ENCODE assay signal across 8 cellular contexts in genomic region chr13:52569904-52570602, GRCh38.
DNase-seq lines count a peak whose midpoint lies in the region; ATAC-seq, FAIRE-seq and TF ChIP-seq lines count a peak whose summit lies in the region.
"Not testable (repeated sequence)": the region's sequence is repeated elsewhere in the genome, so short reads cannot be mapped to it uniquely, and the experiment has no call there.

No MANE protein-coding gene starts in this region.

- H3K27me3 ChIP-seq in K562 (ENCODE audit: control insufficient read depth in 2 of 2, insufficient read depth in 2 of 2, low read length in 2 of 2), result not testable (repeated sequence)

- POLR2A ChIA-PET in K562 (lab: Yijun Ruan, JAX), result not testable (repeated sequence)

- peak; percentile 62 for ATAC-seq in GM18858 (IDR thresholded peaks at IDR 0.05; ENCODE audit: unreplicated experiment)
- peak; percentile 76 for ATAC-seq in HG02885 (IDR thresholded peaks at IDR 0.05; ENCODE audit: poor library complexity, unreplicated experiment)
- peak; percentile 92 for ATAC-seq in K562
- peak; percentile 92 to 94 for ATAC-seq in left cardiac atrium

- not testable (repeated sequence) for H3K79me2 ChIP-seq in K562 (ENCODE audit: control insufficient read depth, insufficient read depth, low read length)

- intact Hi-C loops in K562 (cut with micrococcal nuclease); left cardiac atrium (cut with DNase I); posterior cingulate gyrus (cut with DNase I): not testable (repeated sequence)

- BruUV-seq in K562 (replicated peaks; lab: Mats Ljungman, UMichigan), result not testable (repeated sequence)

- H3K36me3 ChIP-seq in K562 (ENCODE audit: control insufficient read depth, insufficient read depth, low read length), result not testable (repeated sequence)

- not testable (repeated sequence) for H3K9ac ChIP-seq in K562 (ENCODE audit: insufficient read depth in 1 of 2, low read depth in 2 of 2, low read length in 2 of 2)

- not testable (repeated sequence) for TF ChIP-seq RAD21 in K562 (CRISPR knock-in tag; conservative IDR thresholded peaks at IDR 0.05 in 1 of 2, IDR thresholded peaks at IDR 0.05 in 1 of 2)

- DNase-seq in AG09309 (ENCODE audit: low read depth), result peak; percentile 11
- DNase-seq in NCI-H1105 treated with DMSO at 0.1 percent for 48 hours (lab: John Stamatoyannopoulos, UW), result peak; percentile 53
- peak; percentile 26 for DNase-seq in SK-MEL-5 (ENCODE audit: low read depth, low spot score)
- DNase-seq in K562 (ENCODE audit: extremely low read depth in 1 of 4, low spot score in 3 of 4), result peak in 1 of 4 experiments; percentile 1
- not testable (repeated sequence) for DNase-seq in left cardiac atrium
- DNase-seq in posterior cingulate gyrus, result peak in 9 of 10 donors; percentile 19 to 79 (median 50)

- not testable (repeated sequence) for H2AFZ ChIP-seq in K562 (ENCODE audit: low read depth, low read length)

- H3K27ac ChIP-seq in K562 (ENCODE audit: extremely low read depth, low read depth, low read length), result not testable (repeated sequence)

- H3K9me1 ChIP-seq in K562 (ENCODE audit: control insufficient read depth, insufficient read depth, low read length), result not testable (repeated sequence)

- not testable (repeated sequence) for TF ChIP-seq POLR2A in K562 (conservative IDR thresholded peaks at IDR 0.05)

- WGBS in K562 (ENCODE audit: insufficient coverage, low coverage, missing lambda C conversion rate), result no CpG with 5 or more reads among the region's 9 CpGs

- TF ChIP-seq CTCF in AG09309 (IDR thresholded peaks at IDR 0.05; ENCODE audit: control insufficient read depth, insufficient read depth, low read depth, low read length, missing control alignments), result peak; percentile 37
- not testable (repeated sequence) for TF ChIP-seq CTCF in K562 (IDR thresholded peaks at IDR 0.05 in 2 of 3, conservative IDR thresholded peaks at IDR 0.05 in 1 of 3; ENCODE audit: insufficient read depth in 2 of 3, low read depth in 1 of 3, low read length in 3 of 3)

- CTCF ChIA-PET in K562 (lab: Yijun Ruan, JAX; ENCODE audit: low intra/inter-chr PET ratio), result not testable (repeated sequence)

- not testable (repeated sequence) for H3K4me1 ChIP-seq in K562 (replicated peaks in 1 of 2; ENCODE audit: control insufficient read depth in 2 of 2, insufficient read depth in 2 of 2, low read length in 2 of 2)

- not testable (repeated sequence) for H3K9me3 ChIP-seq in K562 (replicated peaks; ENCODE audit: control insufficient read depth, insufficient read depth, low read depth, low read length)

- not testable (repeated sequence) for H3K4me3 ChIP-seq in AG09309 (ENCODE audit: control insufficient read depth, low read depth, low read length); K562

- H4K20me1 ChIP-seq in K562 (replicated peaks; ENCODE audit: control insufficient read depth, insufficient read depth, low read length), result not testable (repeated sequence)

- not testable (repeated sequence) for TF ChIP-seq EP300 in K562 (IDR thresholded peaks at IDR 0.05; ENCODE audit: low read length)

- H3K4me2 ChIP-seq in K562 (ENCODE audit: insufficient read depth, low read length), result not testable (repeated sequence)

- FAIRE-seq in K562 (lab: Jason Lieb, UNC), result peak; percentile 90

- in situ Hi-C loops in SK-MEL-5 (cut with HindIII; ENCODE audit: low pct_unique_long_range_greater_than_20kb, low sequenced_read_pairs); K562 (cut with MboI): not testable (repeated sequence)
